Comparison of ENCODE assay signal across 8 cellular contexts in genomic region chr1:151716771-151717631, GRCh38. TPM values are rescaled to one million over a fixed set of nuclear protein-coding genes. Genes with fewer than 3 reads are reported as not detected.
DNase-seq lines count a peak whose midpoint lies in the region; ATAC-seq and FAIRE-seq lines count a peak whose summit lies in the region.

Gene CELF3, minus strand, starts transcription at chr1:151716803. Its CDS starts 783 bp downstream, at chr1:151716020.

- H3K27ac ChIP-seq in small intestine (ENCODE audit: low read depth in 1 of 2, low read length in 1 of 2): no peak within 1 kb of the TSS

- intact Hi-C loops in left colon (cut with DNase I, micrococcal nuclease): no loop called here

- WGBS in small intestine, 3 donors: 9 to 27% (median 19%) methylated on average over 27 of the region's 27 CpGs

- ATAC-seq in GM18870 (IDR thresholded peaks at IDR 0.05; ENCODE audit: unreplicated experiment) (no peak), left colon (no peak), GM18517 (IDR thresholded peaks at IDR 0.05; ENCODE audit: unreplicated experiment) (no peak)

- H3K4me3 ChIP-seq in small intestine (ENCODE audit: low read depth in 1 of 2, low read length in 2 of 2): no peak within 1 kb of the TSS

- no peaks in the 10 kb centered on the region for H3K9me3 ChIP-seq in small intestine (ENCODE audit: control insufficient read depth, low read depth)

- no peaks in the 10 kb centered on the region for H3K27me3 ChIP-seq in small intestine (ENCODE audit: control insufficient read depth in 2 of 2, insufficient read depth in 2 of 2, low read length in 2 of 2)

- DNase-seq in Ammon's horn (ENCODE audit: low spot score) (peak; percentile 83), HUDEP-2 (lab: John Stamatoyannopoulos, UW; ENCODE audit: unreplicated experiment in 76 of 76) (peak in 63 of 76 experiments; percentile 6 to 84 (median 45)), OCI-M1 (lab: John Stamatoyannopoulos, UW) (peak; percentile 79), frontal cortex (ENCODE audit: low spot score in 2 of 2) (peak; percentile 69 to 75), small intestine (peak; percentile 25), left colon (no peak)

- H3K4me1 ChIP-seq in small intestine (ENCODE audit: control insufficient read depth in 2 of 2, insufficient read depth in 1 of 2, low read depth in 1 of 2, low read length in 1 of 2): peaks cover 3 to 13% of the 10 kb centered on the region in 2 donors

- FAIRE-seq in frontal cortex (lab: Jason Lieb, UNC) (no peak), small intestine (lab: Jason Lieb, UNC) (no peak)

- H3K36me3 ChIP-seq in small intestine (ENCODE audit: control insufficient read depth in 2 of 2, insufficient read depth in 2 of 2, low read length in 2 of 2): no peaks in the 10 kb centered on the region

RNA-seq across cellular contexts. Expression of gene CELF3, which starts in this region (rescaled TPM):
- total RNA-seq in frontal cortex (33.0 TPM), left colon (1 to 10 TPM; 2.2 to 2.4 TPM)
- polyA plus RNA-seq in small intestine: 1 to 10 TPM in 2 of 3 donors, under 1 TPM in 1; 0.89 to 6.3 (median 1.6) TPM

Comparison
In these comparisons a context has a peak if more than half of its experiments do, and no peak if none do; other contexts are left out.
1. RNA of gene CELF3 (total RNA-seq): 33.0 TPM in frontal cortex (single experiment); 2.2 to 2.4 TPM in left colon; every median in the first group is over 10 times any median in the second.
2. DNase-seq: peak in Ammon's horn (single experiment), HUDEP-2 (63 of 76), OCI-M1 (single experiment), frontal cortex (2 of 2) and small intestine (single experiment); none in left colon (0 of 2).